25 cellular contexts compared by ENCODE assay signal in genomic region chr16:17403156-17403809, GRCh38.
A peak's percentile ranks its signal among the peaks of the same experiment; 100 is the strongest.
DNase-seq lines count a peak whose midpoint lies in the region; ATAC-seq and TF ChIP-seq lines count a peak whose summit lies in the region.
"Had no signal": no experiment of that assay in that cellular context is flagged by ENCODE, and none has a peak within 500 bp of the region (broad histone marks: within the 10 kb centered on the region; RNA-seq: fewer than 3 reads in every experiment).

No MANE protein-coding gene starts in this region.

- in situ Hi-C loops in brain microvascular endothelial cell (cut with HindIII; ENCODE audit: low pct_ligation_motif_present, low sequenced_read_pairs), result no loop called here

- no peak for ATAC-seq in activated naive CD8-positive, alpha-beta T cell treated with anti-CD3 and anti-CD28 coated beads, Interleukin-2, amount 10 ng/mL, durations not matched to agents 7 days and 5 days (ENCODE audit: low read depth)
- ATAC-seq: pancreas had no signal

- no peak for TF ChIP-seq CTCF in tibial nerve (IDR thresholded peaks at IDR 0.05)
- no peak for TF ChIP-seq CTCF in brain microvascular endothelial cell (IDR thresholded peaks at IDR 0.05; ENCODE audit: low read depth, low read length, missing control alignments)

- peaks cover 10% of the 10 kb centered on the region for H3K4me1 Mint-ChIP-seq in activated naive CD8-positive, alpha-beta T cell treated with anti-CD3 and anti-CD28 coated beads, Interleukin-2, amount 10 ng/mL, durations not matched to agents 7 days and 5 days
- peaks cover 15% of the 10 kb centered on the region for H3K4me1 Mint-ChIP-seq in activated naive CD8-positive, alpha-beta T cell treated with anti-CD3 and anti-CD28 coated beads for 36 hours

- TF ChIP-seq EP300 in tibial nerve (IDR thresholded peaks at IDR 0.05), result no peak

- WGBS in tibial nerve, 2 donors, result 75 to 87% methylated on average over 10 of the region's 10 CpGs

- no peaks in the 10 kb centered on the region for H3K9me3 Mint-ChIP-seq in activated naive CD8-positive, alpha-beta T cell treated with anti-CD3 and anti-CD28 coated beads, Interleukin-2, amount 10 ng/mL, durations not matched to agents 7 days and 5 days
- peaks cover 2% of the 10 kb centered on the region for H3K9me3 Mint-ChIP-seq in activated naive CD8-positive, alpha-beta T cell treated with anti-CD3 and anti-CD28 coated beads for 36 hours
- H3K9me3 Mint-ChIP-seq: stimulated activated naive CD8-positive, alpha-beta T cell treated with anti-CD3 and anti-CD28 coated beads, Interleukin-15, Interleukin-2, amounts not matched to agents 100 ng/mL and 50 ng/mL, for 24 hours had no signal

- no peaks in the 10 kb centered on the region for H3K9me3 ChIP-seq in tibial nerve
- H3K9me3 ChIP-seq: pancreas, SJSA1, uterus had no signal

- no peak for TF ChIP-seq POLR2A in tibial nerve (IDR thresholded peaks at IDR 0.05)

- no peak for DNase-seq in activated naive CD8-positive, alpha-beta T cell treated with anti-CD3 and anti-CD28 coated beads, Interleukin-2, amount 10 ng/mL, durations not matched to agents 7 days and 5 days
- DNase-seq in activated naive CD8-positive, alpha-beta T cell treated with anti-CD3 and anti-CD28 coated beads for 36 hours, result no peak
- DNase-seq in tibial nerve (ENCODE audit: low spot score in 2 of 2) (no peak), NOMO-1 treated with DMSO at 0.1 percent for 48 hours (lab: John Stamatoyannopoulos, UW; ENCODE audit: unreplicated experiment) (no peak), NCI-H748 (lab: John Stamatoyannopoulos, UW; ENCODE audit: unreplicated experiment) (no peak), brain microvascular endothelial cell (no peak)
- DNase-seq: ACHN; activated CD4-positive, alpha-beta T cell treated with anti-CD3 and anti-CD28 coated beads for 1 hour; activated naive CD4-positive, alpha-beta T cell treated with Interleukin-2 at 50 U/mL for 16 hours; aorta; CD8-positive, alpha-beta memory T cell; IMR-90; NCI-H1436 treated with DMSO at 0.1 percent for 48 hours; NCI-H2171 treated with DMSO at 0.1 percent for 48 hours; NCI-H82; stimulated activated CD4-positive, alpha-beta T cell treated with anti-CD3 and anti-CD28 coated beads, Interleukin-1b, Interleukin-23, amount 100 ng/mL, for 48 hours; T1000; uterus had no signal

- H3K27ac ChIP-seq in angular gyrus (ENCODE audit: low read depth, low read length) (peak overlapping the region; percentile 7), layer of hippocampus (ENCODE audit: low read depth, low read length) (peak overlapping the region; percentile 96), tibial nerve (peak overlapping the region; percentile 28 to 93 (median 84)), brain microvascular endothelial cell (no peak overlapping the region)
- H3K27ac ChIP-seq: HL-60, pancreas, SJSA1 had no signal

- POLR2A ChIA-PET in activated naive CD8-positive, alpha-beta T cell treated with anti-CD3 and anti-CD28 coated beads, Interleukin-2, amount 10 ng/mL, durations not matched to agents 7 days and 5 days (lab: Charles Lee), result no interaction called here

- peaks cover 26% of the 10 kb centered on the region for H3K36me3 Mint-ChIP-seq in activated naive CD8-positive, alpha-beta T cell treated with anti-CD3 and anti-CD28 coated beads, Interleukin-2, amount 10 ng/mL, durations not matched to agents 7 days and 5 days
- no peaks in the 10 kb centered on the region for H3K36me3 Mint-ChIP-seq in activated naive CD8-positive, alpha-beta T cell treated with anti-CD3 and anti-CD28 coated beads for 36 hours

- no peaks in the 10 kb centered on the region for H3K27me3 ChIP-seq in layer of hippocampus (ENCODE audit: control insufficient read depth, insufficient read depth, low read length)
- no peaks in the 10 kb centered on the region for H3K27me3 ChIP-seq in tibial nerve
- H3K27me3 ChIP-seq in brain microvascular endothelial cell (replicated peaks), result no peaks in the 10 kb centered on the region
- H3K27me3 ChIP-seq: pancreas, SJSA1, uterus had no signal

- peak overlapping the region; percentile 40 for H3K27ac Mint-ChIP-seq in activated naive CD8-positive, alpha-beta T cell treated with anti-CD3 and anti-CD28 coated beads, Interleukin-2, amount 10 ng/mL, durations not matched to agents 7 days and 5 days
- H3K27ac Mint-ChIP-seq in activated naive CD8-positive, alpha-beta T cell treated with anti-CD3 and anti-CD28 coated beads for 36 hours, result no peak overlapping the region
- H3K27ac Mint-ChIP-seq: stimulated activated naive CD8-positive, alpha-beta T cell treated with anti-CD3 and anti-CD28 coated beads, Interleukin-15, Interleukin-2, amounts not matched to agents 100 ng/mL and 50 ng/mL, for 24 hours had no signal

- H3K4me3 Mint-ChIP-seq in activated naive CD8-positive, alpha-beta T cell treated with anti-CD3 and anti-CD28 coated beads, Interleukin-2, amount 10 ng/mL, durations not matched to agents 7 days and 5 days, result no peak overlapping the region
- no peak overlapping the region for H3K4me3 Mint-ChIP-seq in activated naive CD8-positive, alpha-beta T cell treated with anti-CD3 and anti-CD28 coated beads for 36 hours
- H3K4me3 Mint-ChIP-seq: CD8-positive, alpha-beta memory T cell; stimulated activated naive CD8-positive, alpha-beta T cell treated with anti-CD3 and anti-CD28 coated beads, Interleukin-15, Interleukin-2, amounts not matched to agents 100 ng/mL and 50 ng/mL, for 24 hours had no signal

- H3K4me1 ChIP-seq in tibial nerve, result peaks cover 0 to 54% (median 27%) of the 10 kb centered on the region in 4 donors
- H3K4me1 ChIP-seq: uterus had no signal

- no peaks in the 10 kb centered on the region for H3K36me3 ChIP-seq in tibial nerve
- no peaks in the 10 kb centered on the region for H3K36me3 ChIP-seq in brain microvascular endothelial cell (replicated peaks)
- H3K36me3 ChIP-seq: pancreas, SJSA1, uterus had no signal

- H3K27me3 Mint-ChIP-seq in activated naive CD8-positive, alpha-beta T cell treated with anti-CD3 and anti-CD28 coated beads, Interleukin-2, amount 10 ng/mL, durations not matched to agents 7 days and 5 days, result no peaks in the 10 kb centered on the region
- H3K27me3 Mint-ChIP-seq in activated naive CD8-positive, alpha-beta T cell treated with anti-CD3 and anti-CD28 coated beads for 36 hours, result no peaks in the 10 kb centered on the region
- H3K27me3 Mint-ChIP-seq: CD8-positive, alpha-beta memory T cell; stimulated activated naive CD8-positive, alpha-beta T cell treated with anti-CD3 and anti-CD28 coated beads, Interleukin-15, Interleukin-2, amounts not matched to agents 100 ng/mL and 50 ng/mL, for 24 hours had no signal

- H3K4me3 ChIP-seq in tibial nerve, result no peak overlapping the region
- H3K4me3 ChIP-seq in brain microvascular endothelial cell (ENCODE audit: low read depth, low read length), result no peak overlapping the region
- H3K4me3 ChIP-seq: lung, pancreas, SJSA1, uterus had no signal
